ENCODE assay signal across 1 cellular context in the genomic region with DNA sequence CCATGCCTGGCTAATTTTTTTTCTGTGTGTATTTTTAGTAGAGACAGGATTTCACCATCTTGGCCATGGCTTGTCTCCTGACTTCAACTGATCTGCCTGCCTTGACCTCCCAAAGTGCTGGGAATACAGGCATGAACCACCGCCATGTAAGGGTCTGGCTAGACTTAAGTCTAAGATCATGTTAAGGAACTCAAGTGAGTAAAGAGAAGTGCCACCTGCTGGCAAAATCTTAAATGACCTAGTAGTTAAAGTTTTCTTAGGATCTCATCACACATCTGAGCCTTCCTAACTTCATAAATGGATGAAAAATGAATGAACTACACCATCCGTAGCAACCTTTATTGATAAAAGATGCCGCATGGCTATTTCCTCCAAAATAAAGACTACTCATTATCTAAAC.
TF ChIP-seq lines count a peak whose summit lies in the region.

No MANE protein-coding gene starts in this region.

TF ChIP-seq in GM23338, 12 proteins besides CTCF, POLR2A, EP300 and RAD21 (continued from another document):
- TF ChIP-seq, protein P1, sequence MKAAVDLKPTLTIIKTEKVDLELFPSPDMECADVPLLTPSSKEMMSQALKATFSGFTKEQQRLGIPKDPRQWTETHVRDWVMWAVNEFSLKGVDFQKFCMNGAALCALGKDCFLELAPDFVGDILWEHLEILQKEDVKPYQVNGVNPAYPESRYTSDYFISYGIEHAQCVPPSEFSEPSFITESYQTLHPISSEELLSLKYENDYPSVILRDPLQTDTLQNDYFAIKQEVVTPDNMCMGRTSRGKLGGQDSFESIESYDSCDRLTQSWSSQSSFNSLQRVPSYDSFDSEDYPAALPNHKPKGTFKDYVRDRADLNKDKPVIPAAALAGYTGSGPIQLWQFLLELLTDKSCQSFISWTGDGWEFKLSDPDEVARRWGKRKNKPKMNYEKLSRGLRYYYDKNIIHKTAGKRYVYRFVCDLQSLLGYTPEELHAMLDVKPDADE (IDR thresholded peaks at IDR 0.05), result no peak
- TF ChIP-seq JUNB (IDR thresholded peaks at IDR 0.05; ENCODE audit: unreplicated experiment), result no peak
- TF ChIP-seq, protein P2, sequence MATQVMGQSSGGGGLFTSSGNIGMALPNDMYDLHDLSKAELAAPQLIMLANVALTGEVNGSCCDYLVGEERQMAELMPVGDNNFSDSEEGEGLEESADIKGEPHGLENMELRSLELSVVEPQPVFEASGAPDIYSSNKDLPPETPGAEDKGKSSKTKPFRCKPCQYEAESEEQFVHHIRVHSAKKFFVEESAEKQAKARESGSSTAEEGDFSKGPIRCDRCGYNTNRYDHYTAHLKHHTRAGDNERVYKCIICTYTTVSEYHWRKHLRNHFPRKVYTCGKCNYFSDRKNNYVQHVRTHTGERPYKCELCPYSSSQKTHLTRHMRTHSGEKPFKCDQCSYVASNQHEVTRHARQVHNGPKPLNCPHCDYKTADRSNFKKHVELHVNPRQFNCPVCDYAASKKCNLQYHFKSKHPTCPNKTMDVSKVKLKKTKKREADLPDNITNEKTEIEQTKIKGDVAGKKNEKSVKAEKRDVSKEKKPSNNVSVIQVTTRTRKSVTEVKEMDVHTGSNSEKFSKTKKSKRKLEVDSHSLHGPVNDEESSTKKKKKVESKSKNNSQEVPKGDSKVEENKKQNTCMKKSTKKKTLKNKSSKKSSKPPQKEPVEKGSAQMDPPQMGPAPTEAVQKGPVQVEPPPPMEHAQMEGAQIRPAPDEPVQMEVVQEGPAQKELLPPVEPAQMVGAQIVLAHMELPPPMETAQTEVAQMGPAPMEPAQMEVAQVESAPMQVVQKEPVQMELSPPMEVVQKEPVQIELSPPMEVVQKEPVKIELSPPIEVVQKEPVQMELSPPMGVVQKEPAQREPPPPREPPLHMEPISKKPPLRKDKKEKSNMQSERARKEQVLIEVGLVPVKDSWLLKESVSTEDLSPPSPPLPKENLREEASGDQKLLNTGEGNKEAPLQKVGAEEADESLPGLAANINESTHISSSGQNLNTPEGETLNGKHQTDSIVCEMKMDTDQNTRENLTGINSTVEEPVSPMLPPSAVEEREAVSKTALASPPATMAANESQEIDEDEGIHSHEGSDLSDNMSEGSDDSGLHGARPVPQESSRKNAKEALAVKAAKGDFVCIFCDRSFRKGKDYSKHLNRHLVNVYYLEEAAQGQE (IDR thresholded peaks at IDR 0.05; ENCODE audit: unreplicated experiment), result no peak
